1 cellular context compared by ENCODE assay signal in the genomic region with DNA sequence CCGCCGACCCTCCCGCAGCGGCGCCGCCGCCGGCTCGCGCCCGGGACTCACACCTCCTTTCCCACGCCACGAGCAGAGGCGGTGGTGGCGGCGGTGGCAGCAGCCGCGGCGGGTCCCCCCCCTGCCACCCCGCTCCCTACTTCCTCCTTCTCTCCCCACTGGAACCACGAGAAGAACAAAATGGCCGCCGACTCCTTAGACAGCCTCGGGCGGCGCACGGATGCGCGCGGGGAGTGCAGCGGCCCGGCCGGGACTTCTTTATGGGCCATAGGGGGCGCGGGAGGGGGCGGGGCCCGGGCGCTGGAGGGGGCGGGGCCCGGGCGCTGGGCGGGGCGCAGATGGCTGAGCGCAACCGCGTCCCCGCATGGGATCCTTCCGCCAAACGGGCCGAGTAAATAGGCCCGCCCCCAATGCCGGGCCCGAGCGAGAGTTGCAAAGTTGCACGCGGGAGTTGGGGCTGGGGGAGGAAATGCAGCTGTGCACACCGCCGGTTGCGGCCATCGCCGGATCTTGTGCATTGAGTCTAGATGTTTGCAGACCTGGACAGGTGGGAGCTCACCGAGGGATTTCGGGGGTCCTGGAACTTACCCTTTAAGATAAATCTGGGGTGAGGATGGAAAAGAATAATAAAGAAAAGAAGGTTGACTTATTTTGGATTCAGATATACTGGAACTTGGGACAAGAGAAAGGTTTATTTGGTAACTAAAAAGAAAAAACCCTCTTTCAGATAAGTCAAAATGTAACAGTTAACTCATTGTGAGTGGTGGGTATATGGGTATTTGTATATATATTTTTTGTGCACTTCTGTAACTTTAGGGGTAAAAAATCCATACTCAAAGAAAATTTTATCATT.
TF ChIP-seq lines count a peak whose summit lies in the region.

TSS of gene PPP1CC (minus strand) at position 174 of the 853 bp plus-strand sequence. CDS start 184 bp downstream, outside the sequence.

TF ChIP-seq in HepG2, 621 proteins besides CTCF, POLR2A, EP300 and RAD21 (continued from another document and continues in another):
- TF ChIP-seq, protein P1, sequence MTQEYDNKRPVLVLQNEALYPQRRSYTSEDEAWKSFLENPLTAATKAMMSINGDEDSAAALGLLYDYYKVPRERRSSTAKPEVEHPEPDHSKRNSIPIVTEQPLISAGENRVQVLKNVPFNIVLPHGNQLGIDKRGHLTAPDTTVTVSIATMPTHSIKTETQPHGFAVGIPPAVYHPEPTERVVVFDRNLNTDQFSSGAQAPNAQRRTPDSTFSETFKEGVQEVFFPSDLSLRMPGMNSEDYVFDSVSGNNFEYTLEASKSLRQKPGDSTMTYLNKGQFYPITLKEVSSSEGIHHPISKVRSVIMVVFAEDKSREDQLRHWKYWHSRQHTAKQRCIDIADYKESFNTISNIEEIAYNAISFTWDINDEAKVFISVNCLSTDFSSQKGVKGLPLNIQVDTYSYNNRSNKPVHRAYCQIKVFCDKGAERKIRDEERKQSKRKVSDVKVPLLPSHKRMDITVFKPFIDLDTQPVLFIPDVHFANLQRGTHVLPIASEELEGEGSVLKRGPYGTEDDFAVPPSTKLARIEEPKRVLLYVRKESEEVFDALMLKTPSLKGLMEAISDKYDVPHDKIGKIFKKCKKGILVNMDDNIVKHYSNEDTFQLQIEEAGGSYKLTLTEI (CRISPR knock-in tag; conservative IDR thresholded peaks at IDR 0.05) = no peak
- no peak for TF ChIP-seq U2AF2 (IDR thresholded peaks at IDR 0.05; ENCODE audit: low read depth, low read length)
- TF ChIP-seq MEIS1 (CRISPR knock-in tag; IDR thresholded peaks at IDR 0.05; ENCODE audit: borderline replicate concordance) = no peak
- peak; percentile 42; the same call in 1 of the 2 replicates for TF ChIP-seq ZNF205 (CRISPR knock-in tag; IDR thresholded peaks at IDR 0.05)
- TF ChIP-seq SMARCC2 (IDR thresholded peaks at IDR 0.05) = no peak
- no peak for TF ChIP-seq KLF9 (CRISPR knock-in tag; IDR thresholded peaks at IDR 0.05; ENCODE audit: low read depth)
- no peak for TF ChIP-seq NONO (IDR thresholded peaks at IDR 0.05)
- peak; percentile 59 for TF ChIP-seq NONO (CRISPR knock-in tag; conservative IDR thresholded peaks at IDR 0.05)
- peak; percentile 71 for TF ChIP-seq ZGPAT (CRISPR knock-in tag; IDR thresholded peaks at IDR 0.05)
- TF ChIP-seq SALL1 (CRISPR knock-in tag; IDR thresholded peaks at IDR 0.05) = peak; percentile 76; the same call in 1 of the 2 replicates
- no peak for TF ChIP-seq ZNF839 (CRISPR knock-in tag; IDR thresholded peaks at IDR 0.05; ENCODE audit: borderline replicate concordance)
- TF ChIP-seq SMC3 (IDR thresholded peaks at IDR 0.05; ENCODE audit: low read length) = no peak
- TF ChIP-seq CREM (IDR thresholded peaks at IDR 0.05) = no peak
- TF ChIP-seq CREM (CRISPR knock-in tag; IDR thresholded peaks at IDR 0.05) = no peak
- no peak for TF ChIP-seq NR2F6 (IDR thresholded peaks at IDR 0.05)
- peak; percentile 36 for TF ChIP-seq NR2F6 (CRISPR knock-in tag; IDR thresholded peaks at IDR 0.05)
- no peak; the same call in 1 of the 2 replicates for TF ChIP-seq ZSCAN31 (CRISPR knock-in tag; IDR thresholded peaks at IDR 0.05; ENCODE audit: low read depth)
- TF ChIP-seq ATM (IDR thresholded peaks at IDR 0.05; ENCODE audit: borderline replicate concordance) = no peak
- TF ChIP-seq ZNF570 (CRISPR knock-in tag; IDR thresholded peaks at IDR 0.05; ENCODE audit: borderline replicate concordance) = no peak
- TF ChIP-seq HIVEP1 (CRISPR knock-in tag; IDR thresholded peaks at IDR 0.05) = no peak
- TF ChIP-seq ZFP82 (CRISPR knock-in tag; IDR thresholded peaks at IDR 0.05; ENCODE audit: borderline replicate concordance) = no peak
- no peak for TF ChIP-seq NR2F1 (CRISPR knock-in tag; IDR thresholded peaks at IDR 0.05)
- no peak for TF ChIP-seq NPAS2 (CRISPR knock-in tag; IDR thresholded peaks at IDR 0.05; ENCODE audit: borderline replicate concordance)
- peak; percentile 53 for TF ChIP-seq TFDP2 (CRISPR knock-in tag; IDR thresholded peaks at IDR 0.05)
- TF ChIP-seq, protein P2, sequence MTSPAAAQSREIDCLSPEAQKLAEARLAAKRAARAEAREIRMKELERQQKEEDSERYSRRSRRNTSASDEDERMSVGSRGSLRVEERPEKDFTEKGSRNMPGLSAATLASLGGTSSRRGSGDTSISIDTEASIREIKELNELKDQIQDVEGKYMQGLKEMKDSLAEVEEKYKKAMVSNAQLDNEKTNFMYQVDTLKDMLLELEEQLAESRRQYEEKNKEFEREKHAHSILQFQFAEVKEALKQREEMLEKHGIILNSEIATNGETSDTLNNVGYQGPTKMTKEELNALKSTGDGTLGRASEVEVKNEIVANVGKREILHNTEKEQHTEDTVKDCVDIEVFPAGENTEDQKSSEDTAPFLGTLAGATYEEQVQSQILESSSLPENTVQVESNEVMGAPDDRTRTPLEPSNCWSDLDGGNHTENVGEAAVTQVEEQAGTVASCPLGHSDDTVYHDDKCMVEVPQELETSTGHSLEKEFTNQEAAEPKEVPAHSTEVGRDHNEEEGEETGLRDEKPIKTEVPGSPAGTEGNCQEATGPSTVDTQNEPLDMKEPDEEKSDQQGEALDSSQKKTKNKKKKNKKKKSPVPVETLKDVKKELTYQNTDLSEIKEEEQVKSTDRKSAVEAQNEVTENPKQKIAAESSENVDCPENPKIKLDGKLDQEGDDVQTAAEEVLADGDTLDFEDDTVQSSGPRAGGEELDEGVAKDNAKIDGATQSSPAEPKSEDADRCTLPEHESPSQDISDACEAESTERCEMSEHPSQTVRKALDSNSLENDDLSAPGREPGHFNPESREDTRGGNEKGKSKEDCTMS (CRISPR knock-in tag; conservative IDR thresholded peaks at IDR 0.05) = 0 out of 2 replicates have a peak, but pooled peaks have one; percentile 45
- no peak for TF ChIP-seq ZFP62 (CRISPR knock-in tag; IDR thresholded peaks at IDR 0.05)
- TF ChIP-seq ZNF644 (CRISPR knock-in tag; IDR thresholded peaks at IDR 0.05; ENCODE audit: low read depth) = no peak
- TF ChIP-seq, protein P3, sequence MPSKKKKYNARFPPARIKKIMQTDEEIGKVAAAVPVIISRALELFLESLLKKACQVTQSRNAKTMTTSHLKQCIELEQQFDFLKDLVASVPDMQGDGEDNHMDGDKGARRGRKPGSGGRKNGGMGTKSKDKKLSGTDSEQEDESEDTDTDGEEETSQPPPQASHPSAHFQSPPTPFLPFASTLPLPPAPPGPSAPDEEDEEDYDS (CRISPR knock-in tag; IDR thresholded peaks at IDR 0.05) = peak; percentile 97
- TF ChIP-seq, protein P4, sequence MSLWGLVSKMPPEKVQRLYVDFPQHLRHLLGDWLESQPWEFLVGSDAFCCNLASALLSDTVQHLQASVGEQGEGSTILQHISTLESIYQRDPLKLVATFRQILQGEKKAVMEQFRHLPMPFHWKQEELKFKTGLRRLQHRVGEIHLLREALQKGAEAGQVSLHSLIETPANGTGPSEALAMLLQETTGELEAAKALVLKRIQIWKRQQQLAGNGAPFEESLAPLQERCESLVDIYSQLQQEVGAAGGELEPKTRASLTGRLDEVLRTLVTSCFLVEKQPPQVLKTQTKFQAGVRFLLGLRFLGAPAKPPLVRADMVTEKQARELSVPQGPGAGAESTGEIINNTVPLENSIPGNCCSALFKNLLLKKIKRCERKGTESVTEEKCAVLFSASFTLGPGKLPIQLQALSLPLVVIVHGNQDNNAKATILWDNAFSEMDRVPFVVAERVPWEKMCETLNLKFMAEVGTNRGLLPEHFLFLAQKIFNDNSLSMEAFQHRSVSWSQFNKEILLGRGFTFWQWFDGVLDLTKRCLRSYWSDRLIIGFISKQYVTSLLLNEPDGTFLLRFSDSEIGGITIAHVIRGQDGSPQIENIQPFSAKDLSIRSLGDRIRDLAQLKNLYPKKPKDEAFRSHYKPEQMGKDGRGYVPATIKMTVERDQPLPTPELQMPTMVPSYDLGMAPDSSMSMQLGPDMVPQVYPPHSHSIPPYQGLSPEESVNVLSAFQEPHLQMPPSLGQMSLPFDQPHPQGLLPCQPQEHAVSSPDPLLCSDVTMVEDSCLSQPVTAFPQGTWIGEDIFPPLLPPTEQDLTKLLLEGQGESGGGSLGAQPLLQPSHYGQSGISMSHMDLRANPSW (CRISPR knock-in tag; IDR thresholded peaks at IDR 0.05; ENCODE audit: borderline replicate concordance) = no peak
- TF ChIP-seq ATF1 (CRISPR knock-in tag; IDR thresholded peaks at IDR 0.05) = no peak
- no peak for TF ChIP-seq ZNF207 (IDR thresholded peaks at IDR 0.05; ENCODE audit: borderline replicate concordance)
- TF ChIP-seq CEBPB (IDR thresholded peaks at IDR 0.05; ENCODE audit: borderline replicate concordance, low read depth, low read length) = no peak
- no peak for TF ChIP-seq GTF3A (CRISPR knock-in tag; conservative IDR thresholded peaks at IDR 0.05)
- TF ChIP-seq ZNF768 (CRISPR knock-in tag; IDR thresholded peaks at IDR 0.05) = peak; percentile 17; the same call in 1 of the 2 replicates
- TF ChIP-seq MTF2 (CRISPR knock-in tag; IDR thresholded peaks at IDR 0.05; ENCODE audit: borderline replicate concordance) = no peak
- TF ChIP-seq, protein P5, sequence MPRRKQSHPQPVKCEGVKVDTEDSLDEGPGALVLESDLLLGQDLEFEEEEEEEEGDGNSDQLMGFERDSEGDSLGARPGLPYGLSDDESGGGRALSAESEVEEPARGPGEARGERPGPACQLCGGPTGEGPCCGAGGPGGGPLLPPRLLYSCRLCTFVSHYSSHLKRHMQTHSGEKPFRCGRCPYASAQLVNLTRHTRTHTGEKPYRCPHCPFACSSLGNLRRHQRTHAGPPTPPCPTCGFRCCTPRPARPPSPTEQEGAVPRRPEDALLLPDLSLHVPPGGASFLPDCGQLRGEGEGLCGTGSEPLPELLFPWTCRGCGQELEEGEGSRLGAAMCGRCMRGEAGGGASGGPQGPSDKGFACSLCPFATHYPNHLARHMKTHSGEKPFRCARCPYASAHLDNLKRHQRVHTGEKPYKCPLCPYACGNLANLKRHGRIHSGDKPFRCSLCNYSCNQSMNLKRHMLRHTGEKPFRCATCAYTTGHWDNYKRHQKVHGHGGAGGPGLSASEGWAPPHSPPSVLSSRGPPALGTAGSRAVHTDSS (CRISPR knock-in tag; conservative IDR thresholded peaks at IDR 0.05) = no peak
- TF ChIP-seq ZNF605 (CRISPR knock-in tag; IDR thresholded peaks at IDR 0.05) = no peak
- no peak for TF ChIP-seq ZNF773 (CRISPR knock-in tag; IDR thresholded peaks at IDR 0.05; ENCODE audit: borderline replicate concordance)
- TF ChIP-seq NCOA5 (CRISPR knock-in tag; IDR thresholded peaks at IDR 0.05) = no peak
- TF ChIP-seq ZNF468 (CRISPR knock-in tag; IDR thresholded peaks at IDR 0.05) = no peak
- 0 out of 2 replicates have a peak, but pooled peaks have one; percentile 18 for TF ChIP-seq ZNF777 (CRISPR knock-in tag; IDR thresholded peaks at IDR 0.05)
- TF ChIP-seq CCDC6 (CRISPR knock-in tag; IDR thresholded peaks at IDR 0.05) = peak; percentile 36; the same call in 1 of the 2 replicates
- no peak for TF ChIP-seq FOXP1 (IDR thresholded peaks at IDR 0.05)
- peak; percentile 33; the same call in 1 of the 2 replicates for TF ChIP-seq FOXP1 (CRISPR knock-in tag; IDR thresholded peaks at IDR 0.05)
- TF ChIP-seq ZNF607 (CRISPR knock-in tag; IDR thresholded peaks at IDR 0.05; ENCODE audit: borderline replicate concordance) = no peak
- peak; percentile 67 for TF ChIP-seq FOXA3 (CRISPR knock-in tag; IDR thresholded peaks at IDR 0.05)
- no peak for TF ChIP-seq ATF6 (CRISPR knock-in tag; conservative IDR thresholded peaks at IDR 0.05)
- TF ChIP-seq KDM3A (CRISPR knock-in tag; IDR thresholded peaks at IDR 0.05; ENCODE audit: low read depth) = no peak
- TF ChIP-seq FOXO1 (CRISPR knock-in tag; IDR thresholded peaks at IDR 0.05) = peak; percentile 79
- 0 out of 2 replicates have a peak, but pooled peaks have one; percentile 4 for TF ChIP-seq ISL2 (CRISPR knock-in tag; IDR thresholded peaks at IDR 0.05)
- TF ChIP-seq ETV6 (CRISPR knock-in tag; conservative IDR thresholded peaks at IDR 0.05) = no peak
- no peak for TF ChIP-seq ZNF615 (CRISPR knock-in tag; IDR thresholded peaks at IDR 0.05; ENCODE audit: borderline replicate concordance)
- no peak for TF ChIP-seq ZBTB1 (CRISPR knock-in tag; IDR thresholded peaks at IDR 0.05; ENCODE audit: borderline replicate concordance)
- TF ChIP-seq SRF (IDR thresholded peaks at IDR 0.05; ENCODE audit: low read depth, low read length) = 0 out of 2 replicates have a peak, but pooled peaks have one; percentile 39
- TF ChIP-seq NR1H2 (CRISPR knock-in tag; IDR thresholded peaks at IDR 0.05; ENCODE audit: borderline replicate concordance, low read depth) = no peak
- no peak for TF ChIP-seq ZFP36L2 (CRISPR knock-in tag; IDR thresholded peaks at IDR 0.05)
- peak; percentile 66 for TF ChIP-seq ZFX (CRISPR knock-in tag; IDR thresholded peaks at IDR 0.05; ENCODE audit: low read depth)
